Comparison of ENCODE assay signal across 2 cellular contexts in the genomic region with DNA sequence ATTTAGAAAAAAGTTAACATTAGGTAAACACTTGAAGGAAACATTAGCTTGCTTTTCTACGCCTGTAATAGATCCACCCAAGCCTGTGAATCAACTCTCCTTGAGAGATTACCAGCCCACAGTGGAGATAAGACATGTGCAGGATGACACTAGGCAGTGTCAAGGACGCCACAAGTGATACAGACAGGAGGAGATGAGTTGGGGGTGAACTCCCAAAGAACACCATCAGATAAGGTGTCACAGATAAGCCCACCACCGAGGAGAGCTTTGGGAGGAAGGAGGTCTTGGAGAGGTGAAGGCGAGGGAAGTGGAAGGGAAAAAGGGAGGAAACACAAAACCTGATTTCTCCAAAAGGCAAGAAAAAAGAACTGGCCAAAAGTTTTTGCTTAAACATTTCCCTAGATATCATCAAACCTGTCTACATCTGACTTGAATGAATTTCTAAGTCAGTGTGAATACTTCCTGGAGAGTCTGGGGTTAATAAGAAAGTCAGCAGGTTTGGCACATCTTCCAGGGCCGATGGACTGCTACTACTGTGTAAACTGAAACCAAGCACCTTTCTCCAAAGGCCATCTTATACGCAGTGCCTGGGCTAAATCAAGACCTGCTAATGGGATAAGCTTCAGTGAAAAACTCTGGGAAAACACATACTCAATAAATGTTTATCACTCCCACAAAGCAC.
TF ChIP-seq lines count a peak whose summit lies in the region.

No MANE protein-coding gene starts in this region.

TF ChIP-seq in SK-N-SH treated with all-trans-retinoic acid at 6 μM for 48 hours, 23 proteins besides CTCF, POLR2A, EP300 and RAD21 (continued from another document):
- TF ChIP-seq, protein P1, sequence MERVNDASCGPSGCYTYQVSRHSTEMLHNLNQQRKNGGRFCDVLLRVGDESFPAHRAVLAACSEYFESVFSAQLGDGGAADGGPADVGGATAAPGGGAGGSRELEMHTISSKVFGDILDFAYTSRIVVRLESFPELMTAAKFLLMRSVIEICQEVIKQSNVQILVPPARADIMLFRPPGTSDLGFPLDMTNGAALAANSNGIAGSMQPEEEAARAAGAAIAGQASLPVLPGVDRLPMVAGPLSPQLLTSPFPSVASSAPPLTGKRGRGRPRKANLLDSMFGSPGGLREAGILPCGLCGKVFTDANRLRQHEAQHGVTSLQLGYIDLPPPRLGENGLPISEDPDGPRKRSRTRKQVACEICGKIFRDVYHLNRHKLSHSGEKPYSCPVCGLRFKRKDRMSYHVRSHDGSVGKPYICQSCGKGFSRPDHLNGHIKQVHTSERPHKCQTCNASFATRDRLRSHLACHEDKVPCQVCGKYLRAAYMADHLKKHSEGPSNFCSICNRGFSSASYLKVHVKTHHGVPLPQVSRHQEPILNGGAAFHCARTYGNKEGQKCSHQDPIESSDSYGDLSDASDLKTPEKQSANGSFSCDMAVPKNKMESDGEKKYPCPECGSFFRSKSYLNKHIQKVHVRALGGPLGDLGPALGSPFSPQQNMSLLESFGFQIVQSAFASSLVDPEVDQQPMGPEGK (CRISPR knock-in tag; IDR thresholded peaks at IDR 0.05; ENCODE audit: borderline replicate concordance): no peak
- TF ChIP-seq, protein P2, sequence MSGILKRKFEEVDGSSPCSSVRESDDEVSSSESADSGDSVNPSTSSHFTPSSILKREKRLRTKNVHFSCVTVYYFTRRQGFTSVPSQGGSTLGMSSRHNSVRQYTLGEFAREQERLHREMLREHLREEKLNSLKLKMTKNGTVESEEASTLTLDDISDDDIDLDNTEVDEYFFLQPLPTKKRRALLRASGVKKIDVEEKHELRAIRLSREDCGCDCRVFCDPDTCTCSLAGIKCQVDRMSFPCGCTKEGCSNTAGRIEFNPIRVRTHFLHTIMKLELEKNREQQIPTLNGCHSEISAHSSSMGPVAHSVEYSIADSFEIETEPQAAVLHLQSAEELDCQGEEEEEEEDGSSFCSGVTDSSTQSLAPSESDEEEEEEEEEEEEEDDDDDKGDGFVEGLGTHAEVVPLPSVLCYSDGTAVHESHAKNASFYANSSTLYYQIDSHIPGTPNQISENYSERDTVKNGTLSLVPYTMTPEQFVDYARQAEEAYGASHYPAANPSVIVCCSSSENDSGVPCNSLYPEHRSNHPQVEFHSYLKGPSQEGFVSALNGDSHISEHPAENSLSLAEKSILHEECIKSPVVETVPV (CRISPR knock-in tag; IDR thresholded peaks at IDR 0.05): no peak

TF ChIP-seq in SK-N-SH, 30 proteins besides CTCF, POLR2A, EP300 and RAD21 (continued from another document):
- TF ChIP-seq, protein P3, sequence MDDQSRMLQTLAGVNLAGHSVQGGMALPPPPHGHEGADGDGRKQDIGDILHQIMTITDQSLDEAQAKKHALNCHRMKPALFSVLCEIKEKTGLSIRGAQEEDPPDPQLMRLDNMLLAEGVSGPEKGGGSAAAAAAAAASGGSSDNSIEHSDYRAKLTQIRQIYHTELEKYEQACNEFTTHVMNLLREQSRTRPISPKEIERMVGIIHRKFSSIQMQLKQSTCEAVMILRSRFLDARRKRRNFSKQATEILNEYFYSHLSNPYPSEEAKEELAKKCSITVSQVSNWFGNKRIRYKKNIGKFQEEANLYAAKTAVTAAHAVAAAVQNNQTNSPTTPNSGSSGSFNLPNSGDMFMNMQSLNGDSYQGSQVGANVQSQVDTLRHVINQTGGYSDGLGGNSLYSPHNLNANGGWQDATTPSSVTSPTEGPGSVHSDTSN (IDR thresholded peaks at IDR 0.05): no peak
- TF ChIP-seq NFIC (IDR thresholded peaks at IDR 0.05; ENCODE audit: borderline replicate concordance): no peak
- no peak for TF ChIP-seq FOXJ3 (CRISPR knock-in tag; IDR thresholded peaks at IDR 0.05)
- TF ChIP-seq RFX5 (IDR thresholded peaks at IDR 0.05; ENCODE audit: low read length): no peak
- no peak for TF ChIP-seq TEAD4 (IDR thresholded peaks at IDR 0.05; ENCODE audit: borderline replicate concordance, insufficient read depth)
- TF ChIP-seq SMC3 (IDR thresholded peaks at IDR 0.05; ENCODE audit: low read depth, low read length): no peak
- TF ChIP-seq FOSL2 (IDR thresholded peaks at IDR 0.05; ENCODE audit: borderline replicate concordance, low read depth): no peak
- no peak for TF ChIP-seq MEF2A (IDR thresholded peaks at IDR 0.05; ENCODE audit: borderline replicate concordance, low read depth)
- TF ChIP-seq YY1 (IDR thresholded peaks at IDR 0.05; ENCODE audit: low read depth): no peak
